ENCODE assay signal across 23 cellular contexts in the genomic region with DNA sequence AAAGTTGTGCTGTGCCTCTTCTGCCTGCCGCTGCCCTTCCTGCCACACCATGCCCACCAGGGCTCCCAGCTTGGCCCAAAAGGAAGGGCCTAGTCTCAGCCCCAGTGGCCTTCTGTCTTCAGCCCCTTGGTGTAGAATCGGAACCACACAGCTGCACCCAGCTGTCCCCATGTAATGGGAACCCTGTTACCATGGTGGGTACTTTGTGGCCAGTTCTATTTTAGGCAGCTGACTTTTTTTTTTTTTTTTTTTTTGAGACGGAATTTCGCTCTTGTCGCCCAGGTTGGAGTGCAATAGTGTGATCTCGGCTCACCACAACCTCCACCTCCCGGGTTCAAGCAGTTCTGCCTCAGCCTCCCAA.
DNase-seq lines count a peak whose midpoint lies in the region; ATAC-seq, FAIRE-seq and TF ChIP-seq lines count a peak whose summit lies in the region.
"Had no signal": no experiment of that assay in that cellular context is flagged by ENCODE, and none has a peak within 500 bp of the region (broad histone marks: within the 10 kb centered on the region; RNA-seq: fewer than 3 reads in every experiment).

No MANE protein-coding gene starts in this region.

- no peaks in the 10 kb centered on the region for H3K9me3 ChIP-seq in OCI-LY1 (ENCODE audit: low read length)
- no peaks in the 10 kb centered on the region for H3K9me3 ChIP-seq in HepG2 (ENCODE audit: low read length)
- H3K9me3 ChIP-seq in skeletal muscle tissue (ENCODE audit: control insufficient read depth in 3 of 3, low read length in 3 of 3) = no peaks in the 10 kb centered on the region

- H3K79me2 ChIP-seq in OCI-LY1 (ENCODE audit: insufficient read depth, low read length) (no peaks in the 10 kb centered on the region), HepG2 (ENCODE audit: insufficient read depth, low read length) (no peaks in the 10 kb centered on the region)

- no peak for ATAC-seq in HepG2
- ATAC-seq: effector memory CD8-positive, alpha-beta T cell; HCT116; stimulated activated naive CD8-positive, alpha-beta T cell treated with anti-CD3 and anti-CD28 coated beads, Interleukin-15, amount 100 ng/mL, for 72 hours had no signal

- H3K9me2 ChIP-seq in OCI-LY1 (ENCODE audit: low read depth, low read length) = no peaks in the 10 kb centered on the region

- DNase-seq in DMS53 (lab: John Stamatoyannopoulos, UW) (peak; percentile 42), DMS53 treated with DMSO at 0.1 percent for 48 hours (lab: John Stamatoyannopoulos, UW; ENCODE audit: unreplicated experiment) (no peak), HepG2 (ENCODE audit: low spot score) (no peak), NCI-H1436 treated with DMSO at 0.1 percent for 48 hours (lab: John Stamatoyannopoulos, UW) (no peak), NCI-H1436 (lab: John Stamatoyannopoulos, UW) (no peak), T-helper 2 cell (no peak)
- DNase-seq: activated CD4-positive, alpha-beta T cell treated with anti-CD3 and anti-CD28 coated beads, Interleukin-2, amount 50 U/mL, for 4 hours; activated T-cell treated with anti-CD3 and anti-CD28 coated beads for 4 hours; AML-193; effector memory CD8-positive, alpha-beta T cell; IMR-90; NCI-H187 treated with DMSO at 0.1 percent for 48 hours; NCI-H82; nephron progenitor cell; stimulated activated CD4-positive, alpha-beta T cell treated with anti-CD3 and anti-CD28 coated beads, Interleukin-4, amount 100 ng/mL, for 4 hours; stimulated activated naive CD8-positive, alpha-beta T cell treated with anti-CD3 and anti-CD28 coated beads, Interleukin-15, amount 100 ng/mL, for 72 hours had no signal

- no peak for TF ChIP-seq EP300 in HepG2 (IDR thresholded peaks at IDR 0.05; ENCODE audit: low read depth in 2 of 2, low read length in 2 of 2)
- TF ChIP-seq EP300 in HepG2 (CRISPR knock-in tag; IDR thresholded peaks at IDR 0.05; ENCODE audit: borderline replicate concordance) = no peak

- H2AFZ ChIP-seq in OCI-LY1 (ENCODE audit: low read length) (no peak overlapping the region), HepG2 (ENCODE audit: low read length) (no peak overlapping the region)

- in situ Hi-C loops in HepG2 (cut with HindIII; ENCODE audit: extremely low pct_ligation_motif_present, low pct_unique_long_range_greater_than_20kb) = no loop called here

- CTCF ChIA-PET in HepG2 (lab: Yijun Ruan, JAX; ENCODE audit: low intra/inter-chr PET ratio, low total read pairs) = no interaction called here

- H3K4me3 ChIP-seq in OCI-LY1 (ENCODE audit: low read depth, low read length, poor library complexity, severe bottlenecking) (peak overlapping the region; percentile 44), HepG2 (replicated peaks in 1 of 3; ENCODE audit: insufficient read depth in 1 of 3, low read depth in 2 of 3, low read length in 3 of 3) (no peak overlapping the region), skeletal muscle tissue (ENCODE audit: low read length in 3 of 3) (no peak overlapping the region)

- peak overlapping the region; percentile 62; the same call in 1 of the 2 replicates for H3K9ac ChIP-seq in OCI-LY1 (ENCODE audit: low read length)
- H3K9ac ChIP-seq in HepG2 (ENCODE audit: insufficient read depth, low read depth, low read length) = no peak overlapping the region
- no peak overlapping the region for H3K9ac ChIP-seq in skeletal muscle tissue (ENCODE audit: low read depth in 1 of 3, low read length in 3 of 3)

- TF ChIP-seq RAD21 in HepG2 (CRISPR knock-in tag; IDR thresholded peaks at IDR 0.05) = no peak

- WGBS in HepG2 (ENCODE audit: low lambda C conversion rate) = 89% methylated on average over 7 of the region's 7 CpGs

- FAIRE-seq in HepG2 (lab: Jason Lieb, UNC) = no peak
- FAIRE-seq: astrocyte, D721Med had no signal

- intact Hi-C loops in HepG2 (cut with micrococcal nuclease; ENCODE audit: unreplicated experiment) = loop anchor here (1.0 to 5.0 kb wide), 4 partner anchors 16 to 161 kb away; no protein-coding TSS in a partner anchor

- no TSS peak for BruUV-seq in HepG2 (replicated peaks; lab: Mats Ljungman, UMichigan)

- H3K4me1 ChIP-seq in OCI-LY1 (ENCODE audit: insufficient read depth, low read length, severe bottlenecking) (peaks cover 52% of the 10 kb centered on the region), HepG2 (ENCODE audit: insufficient read depth, low read length) (peaks cover 50% of the 10 kb centered on the region), skeletal muscle tissue (ENCODE audit: control insufficient read depth in 3 of 3, insufficient read depth in 3 of 3, low read length in 3 of 3) (peaks cover 23 to 39% (median 28%) of the 10 kb centered on the region in 3 donors)

- H3F3A ChIP-seq in OCI-LY1 (ENCODE audit: insufficient read depth, low read length) = peaks cover 5% of the 10 kb centered on the region; the same call in 1 of the 2 replicates

- H4K20me1 ChIP-seq in OCI-LY1 (ENCODE audit: insufficient read depth, low read length) = no peaks in the 10 kb centered on the region
- peaks cover 9% of the 10 kb centered on the region; the same call in 1 of the 2 replicates for H4K20me1 ChIP-seq in HepG2 (ENCODE audit: insufficient read depth, low read length)

- peak overlapping the region; percentile 67 for H3K4me2 ChIP-seq in OCI-LY1 (ENCODE audit: low read length)
- H3K4me2 ChIP-seq in HepG2 (ENCODE audit: low read depth, low read length) = peak overlapping the region; percentile 85

- POLR2A ChIA-PET in HepG2 (lab: Yijun Ruan, JAX) = interaction anchor here (1.0 to 1.7 kb wide), 4 partner anchors 12 to 85 kb away, joined by 3 to 6 read pairs (median 4); no protein-coding TSS in a partner anchor

- H3K36me3 ChIP-seq in OCI-LY1 (ENCODE audit: insufficient read depth, low read length) (no peaks in the 10 kb centered on the region), HepG2 (replicated peaks in 1 of 2; ENCODE audit: control insufficient read depth in 1 of 2, insufficient read depth in 2 of 2, low read length in 2 of 2) (no peaks in the 10 kb centered on the region), skeletal muscle tissue (ENCODE audit: control insufficient read depth in 3 of 3, insufficient read depth in 3 of 3, low read length in 3 of 3) (no peaks in the 10 kb centered on the region)

- H3K27me3 ChIP-seq in OCI-LY1 (ENCODE audit: insufficient read depth, low read length) = no peaks in the 10 kb centered on the region
- H3K27me3 ChIP-seq in HepG2 (ENCODE audit: control insufficient read depth in 1 of 2, insufficient read depth in 2 of 2, low read length in 2 of 2) = peaks cover 3 to 57% of the 10 kb centered on the region in 2 experiments
- H3K27me3 ChIP-seq in skeletal muscle tissue (ENCODE audit: control insufficient read depth in 3 of 3, insufficient read depth in 3 of 3, low read length in 3 of 3) = no peaks in the 10 kb centered on the region

- TF ChIP-seq CTCF in OCI-LY1 (IDR thresholded peaks at IDR 0.05; ENCODE audit: low read length) (no peak), HepG2 (CRISPR knock-in tag; IDR thresholded peaks at IDR 0.05) (no peak)

- no peak for TF ChIP-seq POLR2A in HepG2 (IDR thresholded peaks at IDR 0.05; ENCODE audit: insufficient read depth in 1 of 2, low read depth in 2 of 2, low read length in 2 of 2)

- H3K27ac ChIP-seq in OCI-LY1 (ENCODE audit: low read depth, low read length, poor library complexity, severe bottlenecking) = peak overlapping the region; percentile 98
- H3K27ac ChIP-seq in HepG2 (ENCODE audit: extremely low read length, insufficient read depth, low read length) = peak overlapping the region; percentile 68
- H3K27ac ChIP-seq in skeletal muscle tissue (ENCODE audit: low read depth, low read length) = peak overlapping the region; percentile 52
- H3K27ac ChIP-seq: 22Rv1, HL-60 had no signal

TF ChIP-seq in HepG2, 621 proteins besides CTCF, POLR2A, EP300 and RAD21:
- TF ChIP-seq ASH2L (IDR thresholded peaks at IDR 0.05; ENCODE audit: insufficient read length, low read depth, low read length) (no peak), HOXA9 (CRISPR knock-in tag; IDR thresholded peaks at IDR 0.05; ENCODE audit: borderline replicate concordance) (0 out of 2 replicates have a peak, but pooled peaks have one; percentile 4), ZNF768 (CRISPR knock-in tag; IDR thresholded peaks at IDR 0.05) (peak; percentile 73; the same call in 1 of the 2 replicates), ZNF782 (CRISPR knock-in tag; IDR thresholded peaks at IDR 0.05; ENCODE audit: borderline replicate concordance) (no peak)
TF ChIP-seq in HepG2: peak in this region for 2.
